Comparison of ENCODE assay signal across 8 cellular contexts in genomic region chr6:26054937-26055669, GRCh38. TPM values are rescaled to one million over a fixed set of nuclear protein-coding genes. Genes with fewer than 3 reads are reported as not detected.
DNase-seq lines count a peak whose midpoint lies in the region; ATAC-seq, FAIRE-seq and TF ChIP-seq lines count a peak whose summit lies in the region.

No MANE protein-coding gene starts in this region.

- H4K20me1 ChIP-seq in HepG2 (ENCODE audit: insufficient read depth, low read length) = no peaks in the 10 kb centered on the region

- H3K4me3 Mint-ChIP-seq in activated CD4-positive, alpha-beta T cell treated with anti-CD3 and anti-CD28 coated beads, Interleukin-2, amount 10 ng/mL, durations not matched to agents 7 days and 5 days = peak overlapping the region; percentile 87

- H3K4me2 ChIP-seq in HepG2 (ENCODE audit: low read depth, low read length) = peak overlapping the region; percentile 92

- peak overlapping the region; percentile 42 for H3K4me3 ChIP-seq in BJ (ENCODE audit: low read depth, low read length)
- H3K4me3 ChIP-seq in HepG2 (replicated peaks in 1 of 3; ENCODE audit: insufficient read depth in 1 of 3, low read depth in 2 of 3, low read length in 3 of 3) = peak overlapping the region; percentile 69 to 85 (median 85)

- in situ Hi-C loops in HepG2 (cut with HindIII; ENCODE audit: extremely low pct_ligation_motif_present, low pct_unique_long_range_greater_than_20kb) = no loop called here

- BruUV-seq in HepG2 (replicated peaks; lab: Mats Ljungman, UMichigan) = no TSS peak

- H3K27ac Mint-ChIP-seq in activated CD4-positive, alpha-beta T cell treated with anti-CD3 and anti-CD28 coated beads, Interleukin-2, amount 10 ng/mL, durations not matched to agents 7 days and 5 days = peak overlapping the region; percentile 99

- ATAC-seq in HG03439 (IDR thresholded peaks at IDR 0.05; ENCODE audit: unreplicated experiment) = peak; percentile 51
- ATAC-seq in HepG2 = peak; percentile 82

- FAIRE-seq in HepG2 (lab: Jason Lieb, UNC) = peak; percentile 73

- peak; percentile 50 for TF ChIP-seq RAD21 in HepG2 (CRISPR knock-in tag; IDR thresholded peaks at IDR 0.05)

- no peaks in the 10 kb centered on the region for H3K9me3 ChIP-seq in HepG2 (ENCODE audit: low read length)

- no peaks in the 10 kb centered on the region for H3K9me3 Mint-ChIP-seq in activated CD4-positive, alpha-beta T cell treated with anti-CD3 and anti-CD28 coated beads, Interleukin-2, amount 10 ng/mL, durations not matched to agents 7 days and 5 days

- no peaks in the 10 kb centered on the region for H3K79me2 ChIP-seq in HepG2 (ENCODE audit: insufficient read depth, low read length)

- H3K27ac ChIP-seq in HepG2 (ENCODE audit: extremely low read length, insufficient read depth, low read length) = peak overlapping the region; percentile 90

- intact Hi-C loops in HepG2 (cut with micrococcal nuclease; ENCODE audit: unreplicated experiment) = loop anchor here (1.0 to 5.0 kb wide), 4 partner anchors 10 to 162 kb away; a partner anchor contains a TSS

- POLR2A ChIA-PET in BJ (lab: Charles Lee) = no interaction called here
- POLR2A ChIA-PET in activated CD4-positive, alpha-beta T cell treated with anti-CD3 and anti-CD28 coated beads, Interleukin-2, amount 10 ng/mL, durations not matched to agents 7 days and 5 days (lab: Charles Lee) = interaction anchor here (0.6 to 3.1 kb wide), 13 partner anchors 10 to 1811 kb away, joined by 3 to 65 read pairs (median 9); a partner anchor contains a TSS
- POLR2A ChIA-PET in HepG2 (lab: Yijun Ruan, JAX) = interaction anchor here (1.1 to 6.4 kb wide), 11 partner anchors 11 to 161 kb away, joined by 4 to 74 read pairs (median 14); partner anchors contain the start of gene HFE

- DNase-seq in BJ (ENCODE audit: low read depth) (peak; percentile 93), NCI-H524 treated with DMSO at 0.1 percent for 48 hours (lab: John Stamatoyannopoulos, UW) (peak; percentile 81), dermis blood vessel endothelial cell (peak; percentile 92), HepG2 (ENCODE audit: low spot score) (peak; percentile 97)
- DNase-seq in activated CD4-positive, alpha-beta T cell treated with anti-CD3 and anti-CD28 coated beads, Interleukin-2, amount 10 ng/mL, durations not matched to agents 7 days and 5 days = peak; percentile 94
- peak; percentile 70 for DNase-seq in stimulated activated CD4-positive, alpha-beta T cell treated with anti-CD3 and anti-CD28 coated beads, Interleukin-4, amount 100 ng/mL, for 1 hour

- CTCF ChIA-PET in BJ (lab: Yijun Ruan, JAX) (interaction anchor here (1.0 to 1.1 kb wide), 2 partner anchors 29 to 46 kb away, joined by 3 to 4 read pairs; a partner anchor contains a TSS), HepG2 (lab: Yijun Ruan, JAX; ENCODE audit: low intra/inter-chr PET ratio, low total read pairs) (no interaction called here)
- CTCF ChIA-PET in activated CD4-positive, alpha-beta T cell treated with anti-CD3 and anti-CD28 coated beads, Interleukin-2, amount 10 ng/mL, durations not matched to agents 7 days and 5 days (lab: Charles Lee) = interaction anchor here (1.2 to 1.6 kb wide), 3 partner anchors 10 to 48 kb away, joined by 5 to 6 read pairs (median 5); a partner anchor contains a TSS

- H3K4me1 Mint-ChIP-seq in activated CD4-positive, alpha-beta T cell treated with anti-CD3 and anti-CD28 coated beads, Interleukin-2, amount 10 ng/mL, durations not matched to agents 7 days and 5 days = peaks cover 41% of the 10 kb centered on the region

- no peak overlapping the region for H2AFZ ChIP-seq in HepG2 (ENCODE audit: low read length)

- H3K27me3 Mint-ChIP-seq in activated CD4-positive, alpha-beta T cell treated with anti-CD3 and anti-CD28 coated beads, Interleukin-2, amount 10 ng/mL, durations not matched to agents 7 days and 5 days = no peaks in the 10 kb centered on the region

- peak in 1 of 2 experiments; percentile 27; a peak in 1 of 4 replicates for TF ChIP-seq EP300 in HepG2 (IDR thresholded peaks at IDR 0.05; ENCODE audit: low read depth in 2 of 2, low read length in 2 of 2)
- peak; percentile 69 for TF ChIP-seq EP300 in HepG2 (CRISPR knock-in tag; IDR thresholded peaks at IDR 0.05; ENCODE audit: borderline replicate concordance)

- WGBS in HepG2 (ENCODE audit: low lambda C conversion rate) = 1% methylated on average over 28 of the region's 28 CpGs

- TF ChIP-seq CTCF in BJ (IDR thresholded peaks at IDR 0.05; ENCODE audit: insufficient read depth, low read depth, low read length) (peak; percentile 4; the same call in 1 of the 2 replicates), HepG2 (CRISPR knock-in tag; IDR thresholded peaks at IDR 0.05) (peak; percentile 32; the same call in 1 of the 2 replicates)

- H3K36me3 ChIP-seq in BJ (ENCODE audit: control insufficient read depth, insufficient read depth, low read length) = no peaks in the 10 kb centered on the region
- H3K36me3 ChIP-seq in HepG2 (replicated peaks in 1 of 2; ENCODE audit: control insufficient read depth in 1 of 2, insufficient read depth in 2 of 2, low read length in 2 of 2) = no peaks in the 10 kb centered on the region

- TF ChIP-seq POLR2A in GM19193 (IDR thresholded peaks at IDR 0.05; ENCODE audit: extremely low read depth, insufficient read depth, insufficient read length) = peak; percentile 99
- peak; percentile 79 to 98; a peak in 3 of 4 replicates for TF ChIP-seq POLR2A in HepG2 (IDR thresholded peaks at IDR 0.05; ENCODE audit: insufficient read depth in 1 of 2, low read depth in 2 of 2, low read length in 2 of 2)

- peaks cover 2% of the 10 kb centered on the region for H3K36me3 Mint-ChIP-seq in activated CD4-positive, alpha-beta T cell treated with anti-CD3 and anti-CD28 coated beads, Interleukin-2, amount 10 ng/mL, durations not matched to agents 7 days and 5 days (ENCODE audit: low read depth)

- H3K9ac ChIP-seq in HepG2 (ENCODE audit: insufficient read depth, low read depth, low read length) = peak overlapping the region; percentile 92

- H3K27me3 ChIP-seq in BJ (ENCODE audit: control insufficient read depth, insufficient read depth, low read length) (no peaks in the 10 kb centered on the region), HepG2 (ENCODE audit: control insufficient read depth in 1 of 2, insufficient read depth in 2 of 2, low read length in 2 of 2) (no peaks in the 10 kb centered on the region; a peak in 1 of 5 replicates)

- peaks cover 27% of the 10 kb centered on the region for H3K4me1 ChIP-seq in HepG2 (ENCODE audit: insufficient read depth, low read length)

TF ChIP-seq in HepG2, 621 proteins besides CTCF, POLR2A, EP300 and RAD21 (continues in another document):
- TF ChIP-seq ETS1 (CRISPR knock-in tag; IDR thresholded peaks at IDR 0.05) (0 out of 2 replicates have a peak, but pooled peaks have one; percentile 50), ZNF17 (CRISPR knock-in tag; IDR thresholded peaks at IDR 0.05) (no peak), ZBTB1 (CRISPR knock-in tag; IDR thresholded peaks at IDR 0.05; ENCODE audit: borderline replicate concordance) (peak; percentile 62; the same call in 1 of the 2 replicates)

RNA-seq across cellular contexts. Expression of gene HFE, which starts 32.1 kb away (rescaled TPM):
- polyA plus RNA-seq in BJ (2011; rRNA removed) (23.5 and 24.3 TPM in 2 replicates), HepG2 (2011; rRNA removed) (5.7 and 6.3 TPM in 2 replicates)
- 8.4 and 14.6 TPM in 2 replicates for polyA minus RNA-seq in BJ (2011; rRNA and poly(A)+ RNA removed)
- total RNA-seq in activated CD4-positive, alpha-beta T cell treated with anti-CD3 and anti-CD28 coated beads, Interleukin-2, amount 10 ng/mL, durations not matched to agents 7 days and 5 days = 1 to 10 TPM; 3.0 to 3.5 TPM
- total RNA-seq in dermis blood vessel endothelial cell (2.2 and 6.2 TPM in 2 replicates), HepG2 (2016; rRNA removed; fragmentation: Illumina TruSeq; extraction: Trizol) (1.9 and 3.7 TPM in 2 replicates)
- total RNA-seq in HepG2 (2016; cell fraction: cytosol; rRNA removed; fragmentation: Illumina TruSeq; extraction: Trizol; ENCODE audit: low read depth) = 0.18 and 0.51 TPM in 2 replicates
- 1.9 and 4.9 TPM in 2 replicates for total RNA-seq in HepG2 (2016; cell fraction: insoluble cytoplasmic fraction; rRNA removed; fragmentation: Illumina TruSeq; extraction: Trizol)
- 0.41 and 0.49 TPM in 2 replicates for total RNA-seq in HepG2 (2016; cell fraction: membrane; rRNA removed; fragmentation: Illumina TruSeq; extraction: Trizol)
- 3.5 and 4.2 TPM in 2 replicates for total RNA-seq in HepG2 (2016; cell fraction: nucleus; rRNA removed; fragmentation: Illumina TruSeq; extraction: Trizol)
- polyA plus RNA-seq in HepG2 (2011; cell fraction: cytosol; rRNA removed) = 5.3 and 5.8 TPM in 2 replicates
- 3.7 and 5.3 TPM in 2 replicates for polyA plus RNA-seq in HepG2 (2011; cell fraction: nucleus; rRNA removed)
- 2.4 and 3.5 TPM in 2 replicates for polyA plus RNA-seq in HepG2 (2012)
- 0.24 and 0.26 TPM in 2 replicates for polyA plus RNA-seq in HepG2 (2016; cell fraction: cytosol; fragmentation: Illumina TruSeq; extraction: Trizol; ENCODE audit: low read depth)
- polyA plus RNA-seq in HepG2 (2016; cell fraction: insoluble cytoplasmic fraction; fragmentation: Illumina TruSeq; extraction: Trizol; ENCODE audit: low read depth) = 1.4 and 2.1 TPM in 2 replicates
- 0.29 and 0.86 TPM in 2 replicates for polyA plus RNA-seq in HepG2 (2016; cell fraction: membrane; fragmentation: Illumina TruSeq; extraction: Trizol; ENCODE audit: low read depth)
- polyA plus RNA-seq in HepG2 (2016; cell fraction: nucleus; fragmentation: Illumina TruSeq; extraction: Trizol; ENCODE audit: insufficient read depth, low read depth) = 7.7 and 8.2 TPM in 2 replicates
- 13.4 and 32.5 TPM in 2 replicates for polyA minus RNA-seq in HepG2 (2011; rRNA and poly(A)+ RNA removed; ENCODE audit: low replicate concordance)
- 2.2 and 5.5 TPM in 2 replicates for polyA minus RNA-seq in HepG2 (2011; cell fraction: cytosol; rRNA and poly(A)+ RNA removed)
- 3.3 and 4.0 TPM in 2 replicates for polyA minus RNA-seq in HepG2 (2011; cell fraction: nucleus; rRNA and poly(A)+ RNA removed)

Comparison
In these comparisons a context has a peak if more than half of its experiments do, and no peak if none do; other contexts are left out.
1. Peak in every context shown above with its lines: DNase-seq, ATAC-seq, H3K4me3 ChIP-seq and H3K27ac ChIP-seq.